In genomic region chr4:78047366-78047765, GRCh38 we compare ENCODE assay signal across 29 cellular contexts. TPM values are rescaled to one million over a fixed set of nuclear protein-coding genes. Genes with fewer than 3 reads are reported as not detected.
"Had no signal": no experiment of that assay in that cellular context is flagged by ENCODE, and none has a peak within 500 bp of the region (broad histone marks: within the 10 kb centered on the region; RNA-seq: fewer than 3 reads in every experiment).

No MANE protein-coding gene starts in this region.

- H3K4me3 ChIP-seq: ascending aorta, body of pancreas, coronary artery, Peyer's patch, SJCRH30 had no signal

- DNase-seq: activated CD4-positive, CD25-positive, alpha-beta regulatory T cell; activated CD8-positive, alpha-beta memory T cell treated with anti-CD3 and anti-CD28 coated beads, Interleukin-2, amount 50 U/mL, for 48 hours; activated CD8-positive, alpha-beta T cell treated with anti-CD3 and anti-CD28 coated beads, Interleukin-2, amount 10 ng/mL, durations not matched to agents 7 days and 5 days; activated effector memory CD4-positive, alpha-beta T cell treated with Interleukin-2 at 50 U/mL for 16 hours; activated naive CD4-positive, alpha-beta T cell; activated naive CD8-positive, alpha-beta T cell treated with anti-CD3 and anti-CD28 coated beads, Interleukin-2, amount 50 U/mL, for 24 hours; activated T-cell treated with anti-CD3 and anti-CD28 coated beads, Interleukin-2, amount 50 U/mL, for 1 hour; amniotic stem cell; body of pancreas; central memory CD4-positive, alpha-beta T cell; MM.1S; NCI-H1105; NCI-H146; NCI-H187 treated with DMSO at 0.1 percent for 48 hours; NCI-H2081 treated with DMSO at 0.1 percent for 48 hours; NCI-H446; NCI-H524; NCI-H748 treated with DMSO at 0.1 percent for 48 hours; Peyer's patch; Right ventricle myocardium superior; SJCRH30; SK-N-SH; T-helper 1 cell had no signal

- H3K9ac ChIP-seq: SK-N-SH had no signal

- H3K4me2 ChIP-seq: SK-N-SH had no signal

- H3K9me3 Mint-ChIP-seq: activated naive CD4-positive, alpha-beta T cell treated with anti-CD3 and anti-CD28 coated beads, Interleukin-2, amount 50 U/mL, for 72 hours; activated naive CD8-positive, alpha-beta T cell treated with anti-CD3 and anti-CD28 coated beads, Interleukin-2, amount 50 U/mL, for 24 hours had no signal

- H3K36me3 ChIP-seq: ascending aorta, Peyer's patch, SJCRH30 had no signal

- H3K4me1 Mint-ChIP-seq: activated naive CD8-positive, alpha-beta T cell treated with anti-CD3 and anti-CD28 coated beads, Interleukin-2, amount 50 U/mL, for 24 hours had no signal

- H3K4me1 ChIP-seq: ascending aorta, body of pancreas, Peyer's patch had no signal

- H3K27ac ChIP-seq: ascending aorta, body of pancreas, coronary artery, Peyer's patch, RWPE1, SJCRH30, VCaP had no signal

- H3K9me3 ChIP-seq: ascending aorta, body of pancreas, Peyer's patch, SK-N-SH had no signal

- ATAC-seq: activated CD8-positive, alpha-beta T cell treated with anti-CD3 and anti-CD28 coated beads, Interleukin-2, amount 10 ng/mL, durations not matched to agents 7 days and 5 days; activated naive CD4-positive, alpha-beta T cell treated with anti-CD3 and anti-CD28 coated beads, Interleukin-2, amount 50 U/mL, for 72 hours; activated naive CD8-positive, alpha-beta T cell treated with anti-CD3 and anti-CD28 coated beads, Interleukin-2, amount 50 U/mL, for 24 hours; body of pancreas had no signal

- H3K36me3 Mint-ChIP-seq: activated naive CD4-positive, alpha-beta T cell treated with anti-CD3 and anti-CD28 coated beads, Interleukin-2, amount 50 U/mL, for 72 hours had no signal

- H3K27ac Mint-ChIP-seq: activated CD8-positive, alpha-beta T cell treated with anti-CD3 and anti-CD28 coated beads, Interleukin-2, amount 10 ng/mL, durations not matched to agents 7 days and 5 days; activated naive CD4-positive, alpha-beta T cell treated with anti-CD3 and anti-CD28 coated beads, Interleukin-2, amount 50 U/mL, for 72 hours; activated naive CD8-positive, alpha-beta T cell treated with anti-CD3 and anti-CD28 coated beads, Interleukin-2, amount 50 U/mL, for 24 hours had no signal

- H3K4me3 Mint-ChIP-seq: activated CD8-positive, alpha-beta T cell treated with anti-CD3 and anti-CD28 coated beads, Interleukin-2, amount 10 ng/mL, durations not matched to agents 7 days and 5 days; activated naive CD8-positive, alpha-beta T cell treated with anti-CD3 and anti-CD28 coated beads, Interleukin-2, amount 50 U/mL, for 24 hours had no signal

- H3K27me3 ChIP-seq: ascending aorta, body of pancreas, Peyer's patch, SJCRH30 had no signal

RNA-seq across cellular contexts. Expression of gene FRAS1, which starts 9.8 kb away (rescaled TPM):
- total RNA-seq: T-helper 2 cell treated with Interferon-gamma antibody and Interleukin-4, amounts not matched to agents 100 ng/mL and 5 ng/mL, for 36 hours had no signal
